In genomic region chr12:128521981-128522380, GRCh38 we compare ENCODE assay signal across 11 cellular contexts.
"Had no signal": no experiment of that assay in that cellular context is flagged by ENCODE, and none has a peak within 500 bp of the region (broad histone marks: within the 10 kb centered on the region; RNA-seq: fewer than 3 reads in every experiment).

No MANE protein-coding gene starts in this region.

- FAIRE-seq: H1, H54 had no signal

- H3K4me1 Mint-ChIP-seq: GM23338, H9 had no signal

- H3K4me3 Mint-ChIP-seq: GM23338, H9, HFFc6 had no signal

- H3K9me3 ChIP-seq: HAP-1 had no signal

- DNase-seq: GM23248, GOT3, H7, H9, HCEC 1CT, HFFc6 had no signal

- H3K36me3 ChIP-seq: HAP-1 had no signal

- H3K27ac Mint-ChIP-seq: GM23338, H9, HFFc6 had no signal

- H3K4me1 ChIP-seq: HAP-1 had no signal

- H3K4me3 ChIP-seq: GM23248, GM23338, HAP-1 had no signal

- H3K27ac ChIP-seq: GM23248 had no signal

- ATAC-seq: GM23338, HCT116 had no signal
